In the genomic region with DNA sequence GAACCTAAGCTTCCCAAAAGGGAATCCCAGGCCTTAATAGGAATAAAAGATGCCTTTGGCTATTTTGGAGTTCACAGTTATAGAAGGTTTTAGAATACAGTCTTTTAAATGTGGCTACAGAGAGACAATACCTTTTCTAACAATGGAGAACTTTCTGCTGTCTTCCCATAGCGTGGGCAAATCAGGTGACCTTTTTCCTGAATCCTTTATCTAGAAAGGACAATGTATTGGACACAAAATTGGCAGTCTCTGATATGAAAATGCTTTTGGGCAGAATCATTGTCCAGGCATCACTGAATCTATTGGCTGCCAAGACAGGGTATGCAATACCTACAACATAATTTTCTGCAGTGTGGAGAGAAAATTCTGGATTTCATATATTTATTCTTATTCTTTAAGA, we compare ENCODE assay signal across 21 cellular contexts. TPM values are rescaled to one million over a fixed set of nuclear protein-coding genes. Genes with fewer than 3 reads are reported as not detected.
DNase-seq lines count a peak whose midpoint lies in the region; ATAC-seq and TF ChIP-seq lines count a peak whose summit lies in the region.
"Had no signal": no experiment of that assay in that cellular context is flagged by ENCODE, and none has a peak within 500 bp of the region (broad histone marks: within the 10 kb centered on the region; RNA-seq: fewer than 3 reads in every experiment).

No MANE protein-coding gene starts in this region.

- H3K4me1 ChIP-seq in left ventricle myocardium inferior (peaks cover 86% of the 10 kb centered on the region), body of pancreas (peaks cover 38% of the 10 kb centered on the region), subcutaneous abdominal adipose tissue (ENCODE audit: control insufficient read depth in 5 of 5, insufficient read depth in 5 of 5, low read length in 5 of 5) (peaks cover 0 to 35% (median 5%) of the 10 kb centered on the region in 5 donors)

- no peak for TF ChIP-seq POLR2A in body of pancreas (IDR thresholded peaks at IDR 0.05)

- H3K36me3 ChIP-seq in left ventricle myocardium inferior (no peaks in the 10 kb centered on the region), body of pancreas (replicated peaks in 1 of 2; ENCODE audit: insufficient read depth in 1 of 2, low read depth in 2 of 2) (no peaks in the 10 kb centered on the region), subcutaneous abdominal adipose tissue (ENCODE audit: control insufficient read depth in 5 of 5, insufficient read depth in 5 of 5, low read length in 5 of 5) (no peaks in the 10 kb centered on the region)
- H3K36me3 ChIP-seq: BE2C, HAP-1 had no signal

- no peak for ATAC-seq in Right ventricle myocardium superior (ENCODE audit: poor library complexity)
- ATAC-seq in body of pancreas: no peak
- ATAC-seq in GM21737 (IDR thresholded peaks at IDR 0.05; ENCODE audit: unreplicated experiment): no peak
- ATAC-seq: GM12878 had no signal

- peak overlapping the region; percentile 88 for H3K27ac ChIP-seq in left ventricle myocardium inferior (replicated peaks)
- peak overlapping the region in 3 of 4 donors; percentile 15 to 81 (median 41) for H3K27ac ChIP-seq in body of pancreas
- H3K27ac ChIP-seq in subcutaneous abdominal adipose tissue (ENCODE audit: low read depth, low read length): peak overlapping the region; percentile 56
- H3K27ac ChIP-seq: GM23248, HL-60 had no signal

- DNase-seq in left ventricle myocardium inferior (no peak), Right ventricle myocardium superior (no peak), body of pancreas (no peak), fibroblast of the aortic adventitia (ENCODE audit: low read depth) (peak; percentile 43)
- DNase-seq in activated T-cell treated with anti-CD3 and anti-CD28 coated beads, Interleukin-2, amount 50 U/mL, for 1 hour: no peak
- DNase-seq: BE2C; C1 segment of cervical spinal cord; CD4-positive, CD25-positive, alpha-beta regulatory T cell; CD8-positive, alpha-beta memory T cell; COR-L47; DMS 273 treated with DMSO at 0.1 percent for 48 hours; DMS53; DND-41; EL; GM23248; IMR-90 had no signal

- H3K9ac ChIP-seq in subcutaneous abdominal adipose tissue (ENCODE audit: low read length in 5 of 5): no peak overlapping the region
- H3K9ac ChIP-seq: GM23248 had no signal

- intact Hi-C loops in left ventricle myocardium inferior (cut with micrococcal nuclease) (no loop called here), Right ventricle myocardium superior (cut with DNase I) (no loop called here), body of pancreas (cut with DNase I) (no loop called here)

- H3K4me3 ChIP-seq in left ventricle myocardium inferior: no peak overlapping the region
- no peak overlapping the region for H3K4me3 ChIP-seq in body of pancreas
- no peak overlapping the region for H3K4me3 ChIP-seq in fibroblast of the aortic adventitia (ENCODE audit: low read depth, low read length)
- no peak overlapping the region for H3K4me3 ChIP-seq in subcutaneous abdominal adipose tissue (ENCODE audit: low read depth in 1 of 5, low read length in 5 of 5)
- H3K4me3 ChIP-seq: GM12878, GM23248, HAP-1 had no signal

- H3K27me3 ChIP-seq in left ventricle myocardium inferior (ENCODE audit: low read depth): no peaks in the 10 kb centered on the region
- H3K27me3 ChIP-seq in body of pancreas: no peaks in the 10 kb centered on the region
- H3K27me3 ChIP-seq in subcutaneous abdominal adipose tissue (ENCODE audit: control insufficient read depth in 5 of 5, insufficient read depth in 4 of 5, low read length in 5 of 5): no peaks in the 10 kb centered on the region
- H3K27me3 ChIP-seq: BE2C had no signal

- 54 to 58% methylated on average over 1 of the region's 1 CpG for WGBS in body of pancreas, 2 donors

- peaks cover 8% of the 10 kb centered on the region for H3K9me3 ChIP-seq in left ventricle myocardium inferior (replicated peaks)
- H3K9me3 ChIP-seq in body of pancreas: no peaks in the 10 kb centered on the region
- peaks cover 0 to 9% (median 3%) of the 10 kb centered on the region in 5 donors for H3K9me3 ChIP-seq in subcutaneous abdominal adipose tissue (ENCODE audit: control insufficient read depth in 5 of 5, low read length in 5 of 5)
- H3K9me3 ChIP-seq: BE2C, HAP-1 had no signal

- no peak for TF ChIP-seq CTCF in left ventricle myocardium inferior (IDR thresholded peaks at IDR 0.05; ENCODE audit: borderline replicate concordance)
- TF ChIP-seq CTCF in body of pancreas (IDR thresholded peaks at IDR 0.05): no peak
- no peak for TF ChIP-seq CTCF in fibroblast of the aortic adventitia (IDR thresholded peaks at IDR 0.05; ENCODE audit: insufficient read depth, low read length)

RNA-seq across cellular contexts. Expression of a gene that starts 7.8 kb away (rescaled TPM):
- total RNA-seq in left ventricle myocardium inferior (674 TPM), Right ventricle myocardium superior (772 TPM), body of pancreas (10 to 100 TPM; 34.6 to 54.7 TPM), fibroblast of the aortic adventitia (ENCODE audit: low replicate concordance) (14.4 and 36.1 TPM in 2 replicates)

Comparison
In these comparisons a context has a peak if more than half of its experiments do, and no peak if none do; other contexts are left out.
1. RNA of a gene that starts 7.8 kb away (total RNA-seq): 772 TPM in Right ventricle myocardium superior (single experiment) and 674 TPM in left ventricle myocardium inferior (single experiment); 34.6 to 54.7 TPM in body of pancreas and 14.4 to 36.1 TPM in fibroblast of the aortic adventitia; every median in the first group is over 10 times any median in the second.
2. Peak in every context shown above with its lines, with median percentiles within 50 percentile points of each other: H3K27ac ChIP-seq.